Comparison of ENCODE assay signal across 17 cellular contexts in the genomic region with DNA sequence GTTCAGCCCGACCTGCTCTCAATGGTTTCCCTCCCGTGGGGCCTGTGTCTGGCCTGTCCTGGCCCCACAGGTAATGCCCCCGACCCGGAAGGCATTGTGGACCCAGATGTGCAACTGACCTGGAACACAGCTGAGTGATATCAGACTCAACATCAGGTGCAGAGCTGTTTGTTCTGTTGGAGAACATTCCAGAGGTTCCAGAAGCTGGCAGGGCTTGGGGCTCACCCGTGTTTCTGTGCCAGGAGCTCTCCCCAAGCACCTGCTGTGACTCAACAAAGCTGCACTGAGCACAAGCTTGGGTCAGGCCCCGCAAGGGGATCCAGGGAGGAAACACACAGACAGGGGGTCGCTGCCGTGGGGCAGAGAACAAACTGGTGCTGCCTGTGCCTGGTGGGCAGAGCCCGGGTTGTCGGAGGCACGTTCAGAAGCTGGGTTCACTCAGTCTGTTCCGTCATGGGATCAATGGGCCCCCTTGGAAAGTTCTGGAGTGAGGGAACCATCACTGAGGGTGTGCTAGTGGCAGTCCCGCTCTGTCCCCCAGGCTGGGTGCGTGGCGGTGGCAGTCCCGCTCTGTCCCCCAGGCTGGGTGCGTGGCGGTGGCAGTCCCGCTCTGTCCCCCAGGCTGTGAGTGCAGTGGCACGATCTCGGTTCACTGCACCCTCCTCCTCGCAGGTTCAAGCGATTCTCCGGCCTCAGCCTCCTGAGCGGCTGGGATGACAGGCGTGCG. TPM values are rescaled to one million over a fixed set of nuclear protein-coding genes. Genes with fewer than 3 reads are reported as not detected.
DNase-seq lines count a peak whose midpoint lies in the region; ATAC-seq and TF ChIP-seq lines count a peak whose summit lies in the region.
"Had no signal": no experiment of that assay in that cellular context is flagged by ENCODE, and none has a peak within 500 bp of the region (broad histone marks: within the 10 kb centered on the region; RNA-seq: fewer than 3 reads in every experiment).

No MANE protein-coding gene starts in this region.

- H3K9me2 ChIP-seq in GM23338 (ENCODE audit: insufficient read depth): no peaks in the 10 kb centered on the region

- H3K27ac Mint-ChIP-seq in GM23338: no peak overlapping the region

- H3K9me3 ChIP-seq in lower lobe of right lung (no peaks in the 10 kb centered on the region), suprapubic skin (no peaks in the 10 kb centered on the region)
- H3K9me3 ChIP-seq: HAP-1 had no signal

- intact Hi-C loops in lower lobe of right lung (cut with DNase I): no loop called here

- no peak overlapping the region; the same call in 2 of the 3 replicates for H3K4me3 Mint-ChIP-seq in GM23338
- H3K4me3 Mint-ChIP-seq: CD14-positive monocyte had no signal

- no peaks in the 10 kb centered on the region for H4K20me1 ChIP-seq in GM23338 (replicated peaks; ENCODE audit: insufficient read depth)

- TF ChIP-seq EP300 in suprapubic skin (IDR thresholded peaks at IDR 0.05): no peak

- H3K4me3 ChIP-seq in GM23338 (no peak overlapping the region), lower lobe of right lung (no peak overlapping the region), suprapubic skin (no peak overlapping the region)
- H3K4me3 ChIP-seq: HAP-1, SK-N-MC had no signal

- H3K4me1 ChIP-seq in GM23338 (ENCODE audit: insufficient read depth): peaks cover 4% of the 10 kb centered on the region; the same call in 1 of the 2 replicates
- H3K4me1 ChIP-seq in lower lobe of right lung: no peaks in the 10 kb centered on the region
- H3K4me1 ChIP-seq in suprapubic skin: peaks cover 29% of the 10 kb centered on the region
- H3K4me1 ChIP-seq: HAP-1 had no signal

- H3K9me3 Mint-ChIP-seq in GM23338: no peaks in the 10 kb centered on the region

- H3K27me3 ChIP-seq in GM23338 (ENCODE audit: insufficient read depth) (no peaks in the 10 kb centered on the region), lower lobe of right lung (ENCODE audit: low read depth) (peaks cover 14% of the 10 kb centered on the region), suprapubic skin (peaks cover 11% of the 10 kb centered on the region)

- TF ChIP-seq CTCF in GM23338 (conservative IDR thresholded peaks at IDR 0.05; ENCODE audit: low read depth in 2 of 2): no peak
- no peak for TF ChIP-seq CTCF in lower lobe of right lung (IDR thresholded peaks at IDR 0.05)
- TF ChIP-seq CTCF in suprapubic skin (IDR thresholded peaks at IDR 0.05): no peak

- ATAC-seq in GM23338 (peak; percentile 22; the same call in 1 of the 3 replicates), esophagus mucosa (peak; percentile 57), lower lobe of right lung (peak; percentile 53 to 72), GM18868 (IDR thresholded peaks at IDR 0.05; ENCODE audit: unreplicated experiment) (no peak), GM18520 (IDR thresholded peaks at IDR 0.05; ENCODE audit: unreplicated experiment) (no peak)

- no peak overlapping the region for H3K27ac ChIP-seq in GM23338 (ENCODE audit: low read depth)
- no peak overlapping the region for H3K27ac ChIP-seq in lower lobe of right lung
- H3K27ac ChIP-seq in suprapubic skin: peak overlapping the region; percentile 61
- H3K27ac ChIP-seq: SK-N-MC had no signal

- H3K36me3 Mint-ChIP-seq in GM23338 (ENCODE audit: low read depth): no peaks in the 10 kb centered on the region
- H3K36me3 Mint-ChIP-seq: CD14-positive monocyte had no signal

- no peaks in the 10 kb centered on the region for H3K79me2 ChIP-seq in GM23338 (replicated peaks; ENCODE audit: insufficient read depth)

- H3K4me2 ChIP-seq in GM23338: no peak overlapping the region

- DNase-seq in GM23338 (ENCODE audit: low spot score): no peak
- no peak for DNase-seq in lower lobe of right lung
- DNase-seq in suprapubic skin (ENCODE audit: low spot score in 2 of 2): no peak
- DNase-seq in cerebellar cortex (ENCODE audit: low spot score): no peak
- DNase-seq in T-helper 9 cell: no peak
- DNase-seq: GDM1; KG1; NCI-H526; NK-92 treated with Interleukin-12 subunit alpha and Interleukin-12 subunit beta, amount 100 ng/mL, for 24 hours; Right ventricle myocardium superior had no signal

- H2AFZ ChIP-seq in GM23338: peak overlapping the region; percentile 52; the same call in 1 of the 2 replicates

- 78% methylated on average over 18 of the region's 27 CpGs for WGBS in suprapubic skin

- no peaks in the 10 kb centered on the region for H3F3A ChIP-seq in GM23338 (replicated peaks; ENCODE audit: low read depth)

- H3K36me3 ChIP-seq in GM23338 (ENCODE audit: insufficient read depth) (no peaks in the 10 kb centered on the region), lower lobe of right lung (no peaks in the 10 kb centered on the region), suprapubic skin (no peaks in the 10 kb centered on the region)
- H3K36me3 ChIP-seq: HAP-1 had no signal

- no peak for TF ChIP-seq POLR2A in suprapubic skin (IDR thresholded peaks at IDR 0.05)

- H3K4me1 Mint-ChIP-seq in GM23338: peaks cover 4% of the 10 kb centered on the region; the same call in 2 of the 3 replicates
- H3K4me1 Mint-ChIP-seq: CD14-positive monocyte had no signal

- peaks cover 3% of the 10 kb centered on the region for H3K27me3 Mint-ChIP-seq in GM23338 (ENCODE audit: insufficient read depth, low read depth, poor library complexity)

TF ChIP-seq in GM23338, 12 proteins besides CTCF, POLR2A, EP300 and RAD21:
- TF ChIP-seq CREB1 (CRISPR knock-in tag; IDR thresholded peaks at IDR 0.05; ENCODE audit: low read depth) (no peak), STAT1 (IDR thresholded peaks at IDR 0.05; ENCODE audit: unreplicated experiment) (no peak), EZH2phosphoT487 (IDR thresholded peaks at IDR 0.05; ENCODE audit: unreplicated experiment) (no peak), EZH2 (IDR thresholded peaks at IDR 0.05; ENCODE audit: low read depth, unreplicated experiment) (no peak), POLR2AphosphoS5 (IDR thresholded peaks at IDR 0.05; ENCODE audit: low read depth) (no peak), JUNB (IDR thresholded peaks at IDR 0.05; ENCODE audit: unreplicated experiment) (no peak), NANOG (IDR thresholded peaks at IDR 0.05; ENCODE audit: borderline replicate concordance) (no peak)
- TF ChIP-seq, protein P1, sequence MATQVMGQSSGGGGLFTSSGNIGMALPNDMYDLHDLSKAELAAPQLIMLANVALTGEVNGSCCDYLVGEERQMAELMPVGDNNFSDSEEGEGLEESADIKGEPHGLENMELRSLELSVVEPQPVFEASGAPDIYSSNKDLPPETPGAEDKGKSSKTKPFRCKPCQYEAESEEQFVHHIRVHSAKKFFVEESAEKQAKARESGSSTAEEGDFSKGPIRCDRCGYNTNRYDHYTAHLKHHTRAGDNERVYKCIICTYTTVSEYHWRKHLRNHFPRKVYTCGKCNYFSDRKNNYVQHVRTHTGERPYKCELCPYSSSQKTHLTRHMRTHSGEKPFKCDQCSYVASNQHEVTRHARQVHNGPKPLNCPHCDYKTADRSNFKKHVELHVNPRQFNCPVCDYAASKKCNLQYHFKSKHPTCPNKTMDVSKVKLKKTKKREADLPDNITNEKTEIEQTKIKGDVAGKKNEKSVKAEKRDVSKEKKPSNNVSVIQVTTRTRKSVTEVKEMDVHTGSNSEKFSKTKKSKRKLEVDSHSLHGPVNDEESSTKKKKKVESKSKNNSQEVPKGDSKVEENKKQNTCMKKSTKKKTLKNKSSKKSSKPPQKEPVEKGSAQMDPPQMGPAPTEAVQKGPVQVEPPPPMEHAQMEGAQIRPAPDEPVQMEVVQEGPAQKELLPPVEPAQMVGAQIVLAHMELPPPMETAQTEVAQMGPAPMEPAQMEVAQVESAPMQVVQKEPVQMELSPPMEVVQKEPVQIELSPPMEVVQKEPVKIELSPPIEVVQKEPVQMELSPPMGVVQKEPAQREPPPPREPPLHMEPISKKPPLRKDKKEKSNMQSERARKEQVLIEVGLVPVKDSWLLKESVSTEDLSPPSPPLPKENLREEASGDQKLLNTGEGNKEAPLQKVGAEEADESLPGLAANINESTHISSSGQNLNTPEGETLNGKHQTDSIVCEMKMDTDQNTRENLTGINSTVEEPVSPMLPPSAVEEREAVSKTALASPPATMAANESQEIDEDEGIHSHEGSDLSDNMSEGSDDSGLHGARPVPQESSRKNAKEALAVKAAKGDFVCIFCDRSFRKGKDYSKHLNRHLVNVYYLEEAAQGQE (IDR thresholded peaks at IDR 0.05; ENCODE audit: unreplicated experiment): no peak

RNA-seq across cellular contexts. Expression of a gene that starts 22.1 kb away (rescaled TPM):
- not detected in 2 replicates for total RNA-seq in GM23338 (2014; rRNA removed; shearing (Covaris generic))
- 0.17 and 0.21 TPM in 2 replicates for polyA plus RNA-seq in GM23338 (2016; fragmentation: Nextera tagmentation; extraction: Ambion mirVana)
- 1.4 TPM for total RNA-seq in esophagus mucosa
- 1.3 TPM for total RNA-seq in lower lobe of right lung
- 10 to 100 TPM; 28.5 to 76.7 (median 58.5) TPM for total RNA-seq in suprapubic skin
- total RNA-seq: HT-29, Right ventricle myocardium superior had no signal
- polyA plus RNA-seq: CD14-positive monocyte had no signal

RNA-seq across cellular contexts. Expression of a gene that starts 24.1 kb away (rescaled TPM):
- 6.3 and 7.3 TPM in 2 replicates for total RNA-seq in GM23338 (2014; rRNA removed; shearing (Covaris generic))
- polyA plus RNA-seq in GM23338 (2016; fragmentation: Nextera tagmentation; extraction: Ambion mirVana): 7.7 and 8.7 TPM in 2 replicates
- not detected for total RNA-seq in esophagus mucosa
- not detected for total RNA-seq in lower lobe of right lung
- total RNA-seq in suprapubic skin: under 1 TPM in 2 of 4 donors, not detected in 2; 0.29 to 0.68 TPM
- total RNA-seq: HT-29, Right ventricle myocardium superior had no signal
- polyA plus RNA-seq: CD14-positive monocyte had no signal

RNA-seq across cellular contexts. Expression of a gene that starts 46.9 kb away (rescaled TPM):
- 23.9 and 31.3 TPM in 2 replicates for total RNA-seq in GM23338 (2014; rRNA removed; shearing (Covaris generic))
- 29.6 and 30.4 TPM in 2 replicates for polyA plus RNA-seq in GM23338 (2016; fragmentation: Nextera tagmentation; extraction: Ambion mirVana)
- total RNA-seq in esophagus mucosa: 44.0 TPM
- total RNA-seq in lower lobe of right lung: 35.1 TPM
- 10 to 100 TPM; 14.9 to 28.6 (median 23.5) TPM for total RNA-seq in suprapubic skin

RNA-seq across cellular contexts. Expression of a gene that starts 58.4 kb away (rescaled TPM):
- 0.31 and 0.59 TPM in 2 replicates for total RNA-seq in GM23338 (2014; rRNA removed; shearing (Covaris generic))
- 0.68 and 1.1 TPM in 2 replicates for polyA plus RNA-seq in GM23338 (2016; fragmentation: Nextera tagmentation; extraction: Ambion mirVana)
- total RNA-seq in esophagus mucosa: 0.12 TPM
- not detected for total RNA-seq in lower lobe of right lung
- total RNA-seq in suprapubic skin: under 1 TPM in 3 of 4 donors, not detected in 1; 0.29 to 0.60 (median 0.42) TPM
- total RNA-seq: HT-29 had no signal
- polyA plus RNA-seq: CD14-positive monocyte had no signal

Comparison
In these comparisons a context has a peak if more than half of its experiments do, and no peak if none do; other contexts are left out.
1. ATAC-seq: peak in GM23338 (single experiment), esophagus mucosa (single experiment) and lower lobe of right lung (2 of 2); none in GM18868 (single experiment) and GM18520 (single experiment).
2. RNA of a gene that starts 22.1 kb away (total RNA-seq): 28.5 to 76.7 TPM in suprapubic skin; 1.4 TPM in esophagus mucosa (single experiment), 1.3 TPM in lower lobe of right lung (single experiment) and not detected in GM23338; every median in the first group is over 10 times any median in the second.